In the genomic region with DNA sequence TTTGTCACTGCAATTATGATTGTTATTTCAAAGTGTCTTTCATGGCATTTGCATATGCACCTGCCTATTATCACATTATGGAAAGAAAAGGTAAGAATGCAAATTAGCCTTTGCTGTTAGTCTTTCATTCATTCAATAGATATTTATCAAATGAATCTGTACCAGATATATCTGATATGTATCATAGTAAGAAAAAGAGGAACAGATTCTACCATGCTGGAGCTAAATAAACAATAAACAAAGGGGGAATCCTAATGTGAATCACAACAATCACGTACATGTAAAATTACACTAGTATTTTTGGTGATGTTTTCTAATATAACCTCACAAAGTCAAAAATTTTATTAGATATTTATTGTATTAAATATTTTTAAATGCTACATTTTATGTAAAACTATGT, we compare ENCODE assay signal across 36 cellular contexts.
"Had no signal": no experiment of that assay in that cellular context is flagged by ENCODE, and none has a peak within 500 bp of the region (broad histone marks: within the 10 kb centered on the region; RNA-seq: fewer than 3 reads in every experiment).

No MANE protein-coding gene starts in this region.

- H3K9me3 ChIP-seq: MG63 had no signal

- H3K4me3 ChIP-seq: MG63 had no signal

- H3K36me3 ChIP-seq: MG63 had no signal

- DNase-seq: Karpas-422, Kasumi-1, MG63, MM.1S, MV-4-11, NCI-H1048, NCI-H1092, NCI-H1092 treated with DMSO at 0.1 percent for 48 hours, NCI-H1105, NCI-H1105 treated with DMSO at 0.1 percent for 48 hours, NCI-H1417, NCI-H1417 treated with DMSO at 0.1 percent for 48 hours, NCI-H1436, NCI-H1436 treated with DMSO at 0.1 percent for 48 hours, NCI-H146, NCI-H1694, NCI-H1694 treated with DMSO at 0.1 percent for 48 hours, NCI-H187, NCI-H187 treated with DMSO at 0.1 percent for 48 hours, NCI-H1930, NCI-H2029, NCI-H2029 treated with DMSO at 0.1 percent for 48 hours, NCI-H2081, NCI-H2081 treated with DMSO at 0.1 percent for 48 hours, NCI-H2107, NCI-H2171, NCI-H2171 treated with DMSO at 0.1 percent for 48 hours, NCI-H2227 treated with DMSO at 0.1 percent for 48 hours, NCI-H226, NCI-H345, NCI-H446, NCI-H446 treated with DMSO at 0.1 percent for 48 hours, NCI-H510A, NCI-H510A treated with DMSO at 0.1 percent for 48 hours, NCI-H524, NCI-H524 treated with DMSO at 0.1 percent for 48 hours had no signal

- H3K27me3 ChIP-seq: MG63 had no signal
